In genomic region chr1:116454940-116455339, GRCh38 we compare ENCODE assay signal across 1 cellular context.
TF ChIP-seq lines count a peak whose summit lies in the region.

No MANE protein-coding gene starts in this region.

TF ChIP-seq in K562, 482 proteins besides CTCF, POLR2A, EP300 and RAD21 (continued from another document):
- no peak for TF ChIP-seq GTF3C2 (IDR thresholded peaks at IDR 0.05; ENCODE audit: borderline replicate concordance, extremely low read depth, insufficient read length)
- TF ChIP-seq NELFE (IDR thresholded peaks at IDR 0.05; ENCODE audit: insufficient read depth, insufficient read length): no peak
- no peak for TF ChIP-seq NFATC3 (IDR thresholded peaks at IDR 0.05)
- no peak for TF ChIP-seq ZNF445 (CRISPR knock-in tag; IDR thresholded peaks at IDR 0.05; ENCODE audit: low read depth)
